Comparison of ENCODE assay signal across 8 cellular contexts in genomic region chr12:13282861-13283260, GRCh38.
"Had no signal": no experiment of that assay in that cellular context is flagged by ENCODE, and none has a peak within 500 bp of the region (broad histone marks: within the 10 kb centered on the region; RNA-seq: fewer than 3 reads in every experiment).

No MANE protein-coding gene starts in this region.

- DNase-seq: GOT3, H7, HFFc6, IMR-90, KG1 had no signal

- H3K4me1 ChIP-seq: HAP-1 had no signal

- H3K9me3 ChIP-seq: HAP-1 had no signal

- H3K36me3 ChIP-seq: HAP-1 had no signal

- H3K4me3 ChIP-seq: HAP-1, K562 had no signal

- ATAC-seq: HCT116, K562 had no signal
